ENCODE assay signal across 10 cellular contexts in the genomic region with DNA sequence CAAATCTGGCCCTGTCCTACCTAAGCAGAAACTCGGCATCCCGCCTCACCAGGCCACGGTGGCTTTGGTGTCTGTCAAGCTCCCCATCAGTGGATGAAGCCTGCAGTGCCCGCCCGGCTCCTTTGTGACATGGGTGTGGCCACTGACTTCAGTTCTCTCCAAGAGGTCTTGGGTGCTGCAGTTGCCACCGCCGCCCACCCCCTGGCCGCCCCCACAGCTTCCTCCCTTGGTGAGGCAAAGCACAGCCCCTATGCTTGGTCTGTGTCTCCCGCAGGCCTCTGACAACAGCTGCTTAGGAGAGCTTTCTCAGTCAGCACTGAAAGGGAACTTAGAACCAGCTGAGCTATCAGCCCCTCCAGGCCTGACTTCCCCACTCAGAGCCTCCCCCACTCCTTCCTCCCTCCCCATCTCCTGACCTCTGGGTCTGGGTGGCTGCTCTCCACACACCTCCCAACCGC. TPM values are rescaled to one million over a fixed set of nuclear protein-coding genes. Genes with fewer than 3 reads are reported as not detected.
DNase-seq lines count a peak whose midpoint lies in the region; ATAC-seq and TF ChIP-seq lines count a peak whose summit lies in the region.
"Had no signal": no experiment of that assay in that cellular context is flagged by ENCODE, and none has a peak within 500 bp of the region (broad histone marks: within the 10 kb centered on the region; RNA-seq: fewer than 3 reads in every experiment).

No MANE protein-coding gene starts in this region.

- TF ChIP-seq EP300 in ovary (IDR thresholded peaks at IDR 0.05): no peak

- TF ChIP-seq CTCF in osteocyte (IDR thresholded peaks at IDR 0.05) (no peak), ovary (IDR thresholded peaks at IDR 0.05) (no peak)

- ATAC-seq in GM18519 (IDR thresholded peaks at IDR 0.05; ENCODE audit: low FRiP score, unreplicated experiment): peak; percentile 34
- ATAC-seq in GM21447 (IDR thresholded peaks at IDR 0.05; ENCODE audit: unreplicated experiment): peak; percentile 32
- ATAC-seq in HG03354 (IDR thresholded peaks at IDR 0.05; ENCODE audit: poor library complexity, severe bottlenecking, unreplicated experiment): peak; percentile 37

- H3K4me1 ChIP-seq in ovary (ENCODE audit: insufficient read depth): no peaks in the 10 kb centered on the region

- H3K27ac ChIP-seq in ovary: no peak overlapping the region
- H3K27ac ChIP-seq: suprapubic skin had no signal

- no peaks in the 10 kb centered on the region for H3K36me3 ChIP-seq in ovary
- H3K36me3 ChIP-seq: suprapubic skin had no signal

- H3K27me3 ChIP-seq in ovary: no peaks in the 10 kb centered on the region
- H3K27me3 ChIP-seq: suprapubic skin had no signal

- DNase-seq in osteocyte (ENCODE audit: extremely low spot score, unreplicated experiment) (peak; percentile 82), germinal center (ENCODE audit: low spot score) (no peak), iPS-NIHi7 (ENCODE audit: extremely low spot score) (no peak), ovary (no peak)
- DNase-seq: NCI-H1105 treated with DMSO at 0.1 percent for 48 hours; NK-92 treated with Interleukin-12 subunit alpha and Interleukin-12 subunit beta, amount 100 ng/mL, for 24 hours had no signal

- H3K4me3 Mint-ChIP-seq in osteocyte (ENCODE audit: unreplicated experiment): no peak overlapping the region

- H3K4me1 Mint-ChIP-seq in osteocyte (ENCODE audit: unreplicated experiment): no peaks in the 10 kb centered on the region

- H3K9me3 Mint-ChIP-seq in osteocyte (ENCODE audit: unreplicated experiment): no peaks in the 10 kb centered on the region

- 70 to 77% (median 72%) methylated on average over 10 of the region's 10 CpGs for WGBS in ovary, 3 donors

- no peaks in the 10 kb centered on the region for H3K36me3 Mint-ChIP-seq in osteocyte (ENCODE audit: unreplicated experiment)

- H3K9me3 ChIP-seq in ovary: no peaks in the 10 kb centered on the region
- H3K9me3 ChIP-seq: suprapubic skin had no signal

- H3K27ac Mint-ChIP-seq in osteocyte (ENCODE audit: unreplicated experiment): no peak overlapping the region

- TF ChIP-seq POLR2A in ovary (IDR thresholded peaks at IDR 0.05): no peak

- intact Hi-C loops in ovary (cut with DNase I): no loop called here

- no peaks in the 10 kb centered on the region for H3K27me3 Mint-ChIP-seq in osteocyte (ENCODE audit: unreplicated experiment)

- H3K4me3 ChIP-seq in ovary: no peak overlapping the region
- H3K4me3 ChIP-seq: suprapubic skin had no signal

RNA-seq across cellular contexts. Expression of gene GPR55, which starts 22.9 kb away (rescaled TPM):
- not detected in 2 replicates for total RNA-seq in osteocyte
- under 1 TPM in 2 of 7 donors, not detected in 5; 0.15 to 0.20 TPM for total RNA-seq in ovary
- polyA plus RNA-seq in ovary: under 1 TPM; 0.05 to 0.13 TPM

RNA-seq across cellular contexts. Expression of gene SPATA3, which starts 48.0 kb away (rescaled TPM):
- total RNA-seq in osteocyte: not detected in 2 replicates
- not detected for total RNA-seq in ovary
- polyA plus RNA-seq in ovary: not detected
- total RNA-seq: suprapubic skin had no signal
